1 cellular context compared by ENCODE assay signal in the genomic region with DNA sequence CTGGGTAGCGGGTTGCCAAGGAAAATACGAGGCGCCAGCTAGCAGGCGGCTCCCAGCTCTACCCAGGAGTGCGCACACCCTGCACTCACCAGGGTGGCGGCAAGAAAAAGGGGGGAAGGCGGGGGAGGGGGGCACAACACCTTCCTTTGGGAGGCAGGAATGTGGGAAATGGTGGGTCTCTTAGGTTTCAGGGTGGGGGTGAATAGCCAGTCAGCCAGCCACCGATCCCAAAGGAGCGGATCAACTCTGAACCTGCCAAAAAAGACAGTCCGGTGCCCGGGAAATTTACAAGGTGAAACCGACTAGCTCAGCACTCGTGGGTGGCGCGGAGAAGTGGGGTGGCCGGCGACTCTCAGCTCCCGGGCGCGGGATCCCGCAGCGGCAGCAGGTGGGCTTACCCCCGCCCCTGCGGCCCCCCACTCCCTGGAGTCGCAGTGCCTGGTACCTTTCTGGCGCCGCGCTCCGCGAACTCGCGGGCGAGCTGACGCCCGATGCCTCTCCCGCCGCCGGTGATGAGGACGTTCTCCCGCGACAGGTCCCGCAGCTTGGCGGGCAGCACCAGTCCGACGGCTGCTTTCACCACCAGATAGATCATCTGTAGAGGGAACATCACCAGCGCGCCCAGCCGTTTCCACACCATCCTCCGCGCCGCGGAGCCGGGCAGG.
TF ChIP-seq lines count a peak whose summit lies in the region.

No MANE protein-coding gene starts in this region.

TF ChIP-seq in GM12878, 131 proteins besides CTCF, POLR2A, EP300 and RAD21:
- TF ChIP-seq IKZF1 (conservative IDR thresholded peaks at IDR 0.05) (0 out of 2 replicates have a peak, but pooled peaks have one; percentile 15), GATAD2B (conservative IDR thresholded peaks at IDR 0.05; ENCODE audit: low read depth) (0 out of 2 replicates have a peak, but pooled peaks have one; percentile 30), DPF2 (IDR thresholded peaks at IDR 0.05) (0 out of 2 replicates have a peak, but pooled peaks have one; percentile 16)
- TF ChIP-seq, protein P1, sequence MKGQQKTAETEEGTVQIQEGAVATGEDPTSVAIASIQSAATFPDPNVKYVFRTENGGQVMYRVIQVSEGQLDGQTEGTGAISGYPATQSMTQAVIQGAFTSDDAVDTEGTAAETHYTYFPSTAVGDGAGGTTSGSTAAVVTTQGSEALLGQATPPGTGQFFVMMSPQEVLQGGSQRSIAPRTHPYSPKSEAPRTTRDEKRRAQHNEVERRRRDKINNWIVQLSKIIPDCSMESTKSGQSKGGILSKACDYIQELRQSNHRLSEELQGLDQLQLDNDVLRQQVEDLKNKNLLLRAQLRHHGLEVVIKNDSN (IDR thresholded peaks at IDR 0.05; ENCODE audit: borderline replicate concordance, extremely low read length, insufficient read depth, low read depth, low read length), result no peak
- TF ChIP-seq, protein P2, sequence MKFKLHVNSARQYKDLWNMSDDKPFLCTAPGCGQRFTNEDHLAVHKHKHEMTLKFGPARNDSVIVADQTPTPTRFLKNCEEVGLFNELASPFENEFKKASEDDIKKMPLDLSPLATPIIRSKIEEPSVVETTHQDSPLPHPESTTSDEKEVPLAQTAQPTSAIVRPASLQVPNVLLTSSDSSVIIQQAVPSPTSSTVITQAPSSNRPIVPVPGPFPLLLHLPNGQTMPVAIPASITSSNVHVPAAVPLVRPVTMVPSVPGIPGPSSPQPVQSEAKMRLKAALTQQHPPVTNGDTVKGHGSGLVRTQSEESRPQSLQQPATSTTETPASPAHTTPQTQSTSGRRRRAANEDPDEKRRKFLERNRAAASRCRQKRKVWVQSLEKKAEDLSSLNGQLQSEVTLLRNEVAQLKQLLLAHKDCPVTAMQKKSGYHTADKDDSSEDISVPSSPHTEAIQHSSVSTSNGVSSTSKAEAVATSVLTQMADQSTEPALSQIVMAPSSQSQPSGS (IDR thresholded peaks at IDR 0.05; ENCODE audit: low read length), result no peak
